In genomic region chr11:58928082-58928574, GRCh38 we compare ENCODE assay signal across 14 cellular contexts. TPM values are rescaled to one million over a fixed set of nuclear protein-coding genes. Genes with fewer than 3 reads are reported as not detected.
DNase-seq lines count a peak whose midpoint lies in the region; ATAC-seq and TF ChIP-seq lines count a peak whose summit lies in the region.
"Had no signal": no experiment of that assay in that cellular context is flagged by ENCODE, and none has a peak within 500 bp of the region (broad histone marks: within the 10 kb centered on the region; RNA-seq: fewer than 3 reads in every experiment).

No MANE protein-coding gene starts in this region.

- TF ChIP-seq CTCF in HFFc6 (IDR thresholded peaks at IDR 0.05) = no peak
- TF ChIP-seq CTCF in omental fat pad (IDR thresholded peaks at IDR 0.05) = no peak

- H3K36me3 Mint-ChIP-seq in HFFc6 (ENCODE audit: low read depth) = no peaks in the 10 kb centered on the region
- H3K36me3 Mint-ChIP-seq: CD14-positive monocyte had no signal

- H2AFZ ChIP-seq in ACC112 (ENCODE audit: low read length, unreplicated experiment) = peak overlapping the region; percentile 26

- H3K9me3 Mint-ChIP-seq in HFFc6 = no peaks in the 10 kb centered on the region
- H3K9me3 Mint-ChIP-seq: CD14-positive monocyte had no signal

- H3K4me1 ChIP-seq in ACC112 (ENCODE audit: control insufficient read depth, insufficient read depth, low read length, unreplicated experiment) (peaks cover 18% of the 10 kb centered on the region), mucosa of rectum (ENCODE audit: control insufficient read depth in 2 of 2, insufficient read depth in 2 of 2, low read length in 2 of 2) (peaks cover 7 to 11% of the 10 kb centered on the region in 2 donors)
- H3K4me1 ChIP-seq: vagina had no signal

- H3K4me1 Mint-ChIP-seq in HFFc6 (ENCODE audit: low read depth) = peaks cover 43% of the 10 kb centered on the region

- H3K4me3 Mint-ChIP-seq in HFFc6 = peak overlapping the region; percentile 53

- H3K4me3 ChIP-seq in ACC112 (ENCODE audit: low read depth, low read length) = 0 out of 2 replicates have a peak overlapping the region, but pooled peaks have one; percentile 34
- H3K4me3 ChIP-seq in mucosa of rectum (ENCODE audit: low read length in 2 of 2) = peak overlapping the region; percentile 8 to 53
- H3K4me3 ChIP-seq: vagina had no signal

- ATAC-seq in omental fat pad (ENCODE audit: low FRiP score) (no peak), HG02938 (IDR thresholded peaks at IDR 0.05; ENCODE audit: unreplicated experiment) (no peak)

- peaks cover 6% of the 10 kb centered on the region; the same call in 1 of the 2 replicates for H3K27me3 Mint-ChIP-seq in HFFc6 (ENCODE audit: insufficient read depth)

- no peak overlapping the region for H3K9ac ChIP-seq in mucosa of rectum (ENCODE audit: low read depth in 1 of 2, low read length in 2 of 2)

- H3K27ac Mint-ChIP-seq in HFFc6 = no peak overlapping the region
- H3K27ac Mint-ChIP-seq: CD14-positive monocyte had no signal

- no peaks in the 10 kb centered on the region for H3K36me3 ChIP-seq in ACC112 (ENCODE audit: insufficient read depth, low read length)
- H3K36me3 ChIP-seq in mucosa of rectum (ENCODE audit: control insufficient read depth in 2 of 2, insufficient read depth in 2 of 2, low read length in 2 of 2) = no peaks in the 10 kb centered on the region
- H3K36me3 ChIP-seq: vagina had no signal

- H3K27ac ChIP-seq in ACC112 (ENCODE audit: low read depth, low read length) (no peak overlapping the region), mucosa of rectum (ENCODE audit: low read depth in 2 of 2, low read length in 2 of 2) (no peak overlapping the region)
- H3K27ac ChIP-seq: vagina had no signal

- H3K27me3 ChIP-seq in ACC112 (ENCODE audit: insufficient read depth, low read length) (no peaks in the 10 kb centered on the region), mucosa of rectum (ENCODE audit: control insufficient read depth in 2 of 2, insufficient read depth in 2 of 2, low read length in 2 of 2) (no peaks in the 10 kb centered on the region)
- H3K27me3 ChIP-seq: vagina had no signal

- no peaks in the 10 kb centered on the region for H3K79me2 ChIP-seq in ACC112 (ENCODE audit: control insufficient read depth, insufficient read depth, low read length, unreplicated experiment)

- DNase-seq in HFFc6 (no peak), ecto neural progenitor cell (ENCODE audit: low spot score) (peak; percentile 49), omental fat pad (ENCODE audit: low spot score) (no peak)
- DNase-seq in activated CD8-positive, alpha-beta memory T cell treated with anti-CD3 and anti-CD28 coated beads, Interleukin-2, amount 50 U/mL, for 4 hours = no peak
- DNase-seq in activated CD4-positive, CD25-positive, alpha-beta regulatory T cell (lab: John Stamatoyannopoulos, UW) = no peak
- DNase-seq: activated effector memory CD4-positive, alpha-beta T cell treated with Interleukin-2 at 50 U/mL for 16 hours; NCI-H187 had no signal

- no peaks in the 10 kb centered on the region for H3K9me3 ChIP-seq in mucosa of rectum (ENCODE audit: control insufficient read depth in 2 of 2, low read length in 2 of 2)
- H3K9me3 ChIP-seq: vagina had no signal

RNA-seq across cellular contexts. Expression of gene GLYATL1, which starts 11.2 kb away (rescaled TPM):
- total RNA-seq in HFFc6 (2021; fragmentation: NEBNext Ultra II Directional; extraction: Animal tissue kit (Norgen Biotek cat#: 25700)) = under 1 TPM in 4 of 6 experiments, not detected in 2; 0.14 to 0.33 (median 0.23) TPM
- total RNA-seq in omental fat pad = under 1 TPM in 1 of 4 donors, not detected in 3; 0.69 TPM
- total RNA-seq: HT-29, osteocyte, vagina had no signal
